18 cellular contexts compared by ENCODE assay signal in the genomic region with DNA sequence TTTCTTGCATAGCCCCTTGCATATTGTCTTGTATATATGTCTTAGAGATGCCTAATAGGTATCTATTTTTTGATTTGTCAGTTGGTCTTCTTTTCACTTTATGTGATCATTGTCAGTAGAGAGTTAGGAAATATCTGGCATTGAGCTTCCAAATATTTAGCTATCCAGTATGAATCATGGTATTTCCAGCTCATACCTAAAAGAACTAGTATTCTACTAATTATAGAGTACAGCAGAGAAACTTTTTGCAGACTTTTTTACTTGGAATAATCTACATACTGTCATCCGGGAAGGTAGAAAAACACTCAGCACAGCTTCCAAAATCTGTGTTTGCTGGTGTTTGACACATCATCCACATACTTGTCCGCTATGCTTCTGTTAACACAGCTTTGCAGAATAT.
DNase-seq lines count a peak whose midpoint lies in the region; ATAC-seq and TF ChIP-seq lines count a peak whose summit lies in the region.
"Had no signal": no experiment of that assay in that cellular context is flagged by ENCODE, and none has a peak within 500 bp of the region (broad histone marks: within the 10 kb centered on the region; RNA-seq: fewer than 3 reads in every experiment).

No MANE protein-coding gene starts in this region.

- no peak overlapping the region for H3K27ac ChIP-seq in breast epithelium
- H3K27ac ChIP-seq: 22Rv1; A549; BLaER1 treated with 17β-estradiol and CSF1 and Interleukin-3, amounts not matched to agents 10 nM and 100 nM; C4-2B had no signal

- ATAC-seq in omental fat pad (ENCODE audit: low FRiP score), result peak; percentile 75
- ATAC-seq: A549; CD8-positive, alpha-beta T cell; GM12878 had no signal

- no peaks in the 10 kb centered on the region for H3K36me3 ChIP-seq in breast epithelium
- H3K36me3 ChIP-seq: BLaER1 treated with 17β-estradiol and CSF1 and Interleukin-3, amounts not matched to agents 10 nM and 100 nM had no signal

- H3K27me3 ChIP-seq in breast epithelium, result no peaks in the 10 kb centered on the region
- H3K27me3 ChIP-seq: BLaER1 treated with 17β-estradiol and CSF1 and Interleukin-3, amounts not matched to agents 10 nM and 100 nM had no signal

- POLR2A ChIA-PET in MCF 10A (lab: Yijun Ruan, JAX), result no interaction called here

- no TSS peak for BruUV-seq in MCF 10A (replicated peaks; lab: Mats Ljungman, UMichigan)

- DNase-seq in MCF 10A (ENCODE audit: unreplicated experiment) (no peak), breast epithelium (ENCODE audit: low spot score in 2 of 2) (no peak), omental fat pad (ENCODE audit: low spot score) (no peak), islet precursor cell (no peak), SK-N-DZ (ENCODE audit: low spot score) (no peak)
- DNase-seq: AML-193; Caco-2; Calu3; CD4-positive, alpha-beta T cell; CD8-positive, alpha-beta T cell; DMS79 treated with DMSO at 0.1 percent for 48 hours; GDM1 had no signal

- no peaks in the 10 kb centered on the region for H3K9me3 ChIP-seq in breast epithelium
- H3K9me3 ChIP-seq: A549; BLaER1 treated with 17β-estradiol and CSF1 and Interleukin-3, amounts not matched to agents 10 nM and 100 nM; Caco-2 had no signal

- no peaks in the 10 kb centered on the region for H3K4me1 Mint-ChIP-seq in MCF 10A (ENCODE audit: insufficient read depth, unreplicated experiment)
- H3K4me1 Mint-ChIP-seq: B cell had no signal

- no peaks in the 10 kb centered on the region for H3K9me3 Mint-ChIP-seq in MCF 10A (ENCODE audit: unreplicated experiment)
- H3K9me3 Mint-ChIP-seq: CD4-positive, alpha-beta T cell; CD8-positive, alpha-beta T cell had no signal

- intact Hi-C loops in MCF 10A (cut with micrococcal nuclease) (no loop called here), breast epithelium (cut with DNase I; ENCODE audit: low total_unique reads) (no loop called here)

- TF ChIP-seq POLR2A in breast epithelium (IDR thresholded peaks at IDR 0.05), result no peak

- no peak overlapping the region for H3K4me3 ChIP-seq in breast epithelium
- H3K4me3 ChIP-seq: A549; BLaER1 treated with 17β-estradiol and CSF1 and Interleukin-3, amounts not matched to agents 10 nM and 100 nM; GM12878 had no signal

- no peaks in the 10 kb centered on the region for H3K36me3 Mint-ChIP-seq in MCF 10A (ENCODE audit: insufficient read depth, unreplicated experiment)
- H3K36me3 Mint-ChIP-seq: CD8-positive, alpha-beta T cell had no signal

- no peaks in the 10 kb centered on the region for H3K27me3 Mint-ChIP-seq in MCF 10A (ENCODE audit: insufficient read depth, unreplicated experiment)
- H3K27me3 Mint-ChIP-seq: CD4-positive, alpha-beta T cell had no signal

- no peak for TF ChIP-seq CTCF in MCF 10A (IDR thresholded peaks at IDR 0.05; ENCODE audit: unreplicated experiment)
- no peak for TF ChIP-seq CTCF in breast epithelium (IDR thresholded peaks at IDR 0.05)
- TF ChIP-seq CTCF in omental fat pad (IDR thresholded peaks at IDR 0.05), result no peak

- CTCF ChIA-PET in MCF 10A (lab: Yijun Ruan, JAX), result no interaction called here

- H3K4me3 Mint-ChIP-seq in MCF 10A (ENCODE audit: unreplicated experiment), result no peak overlapping the region
- H3K4me3 Mint-ChIP-seq: B cell; CD4-positive, alpha-beta T cell; CD8-positive, alpha-beta T cell had no signal

- H3K4me1 ChIP-seq in breast epithelium, result no peaks in the 10 kb centered on the region
- H3K4me1 ChIP-seq: A549; BLaER1 treated with 17β-estradiol and CSF1 and Interleukin-3, amounts not matched to agents 10 nM and 100 nM had no signal

- H3K27ac Mint-ChIP-seq in MCF 10A (ENCODE audit: low read depth, unreplicated experiment), result peak overlapping the region; percentile 14
- H3K27ac Mint-ChIP-seq: B cell; CD4-positive, alpha-beta T cell; CD8-positive, alpha-beta T cell had no signal
